18 cellular contexts compared by ENCODE assay signal in the genomic region with DNA sequence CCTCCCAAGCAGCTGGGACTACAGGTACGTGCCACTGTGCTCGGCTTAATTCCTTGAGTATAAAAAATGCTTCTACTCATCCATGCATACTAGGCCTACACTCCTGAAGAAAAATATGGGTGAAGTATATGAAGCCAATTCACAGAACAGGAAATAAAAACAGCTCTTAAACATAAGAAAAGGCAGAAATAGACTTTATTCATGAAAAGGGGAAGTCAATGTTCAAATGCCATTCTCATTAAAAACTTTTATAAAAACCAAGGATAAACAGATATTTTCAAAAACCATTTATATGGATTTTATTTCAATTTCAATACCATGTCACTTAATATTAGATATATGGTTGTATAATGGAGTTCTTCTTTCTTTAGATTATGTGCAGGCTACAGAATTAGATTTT. TPM values are rescaled to one million over a fixed set of nuclear protein-coding genes. Genes with fewer than 3 reads are reported as not detected.
A peak's percentile ranks its signal among the peaks of the same experiment; 100 is the strongest.
DNase-seq lines count a peak whose midpoint lies in the region; ATAC-seq, FAIRE-seq and TF ChIP-seq lines count a peak whose summit lies in the region.
"Had no signal": no experiment of that assay in that cellular context is flagged by ENCODE, and none has a peak within 500 bp of the region (broad histone marks: within the 10 kb centered on the region; RNA-seq: fewer than 3 reads in every experiment).

No MANE protein-coding gene starts in this region.

- no peak for FAIRE-seq in K562 (lab: Jason Lieb, UNC)
- FAIRE-seq: GM12878, RCC 7860 had no signal

- H4K20me1 ChIP-seq in BLaER1 (no peaks in the 10 kb centered on the region), K562 (replicated peaks; ENCODE audit: control insufficient read depth, insufficient read depth, low read length) (no peaks in the 10 kb centered on the region)

- no peak overlapping the region for H3K27ac ChIP-seq in BLaER1
- H3K27ac ChIP-seq in CD8-positive, alpha-beta memory T cell (ENCODE audit: low read depth, low read length): no peak overlapping the region
- no peak overlapping the region for H3K27ac ChIP-seq in K562 (ENCODE audit: extremely low read depth, low read depth, low read length)

- WGBS in K562 (ENCODE audit: insufficient coverage, low coverage, missing lambda C conversion rate): 50% methylated on average over 2 of the region's 2 CpGs

- no peak for ATAC-seq in K562
- no peak for ATAC-seq in activated T-cell treated with anti-CD3 and anti-CD28 coated beads, Interleukin-2, amount 50 U/mL, for 72 hours (replicated peaks in 1 of 2)
- ATAC-seq: GM12878, Right ventricle myocardium inferior had no signal

- POLR2A ChIA-PET in CD8-positive, alpha-beta memory T cell (lab: Charles Lee): no interaction called here
- POLR2A ChIA-PET in K562 (lab: Yijun Ruan, JAX): interaction anchor here (1.5 kb wide), 1 partner anchor 18 kb away, joined by 12 read pairs; the partner anchor contains the start of gene SERPINB9

- H3K27ac Mint-ChIP-seq in CD8-positive, alpha-beta memory T cell: peak overlapping the region in 5 of 8 donors; percentile 19 to 93 (median 64)
- H3K27ac Mint-ChIP-seq in activated T-cell treated with anti-CD3 and anti-CD28 coated beads, Interleukin-2, amount 50 U/mL, for 72 hours: no peak overlapping the region
- H3K27ac Mint-ChIP-seq: HFFc6 had no signal

- no peak for DNase-seq in CD8-positive, alpha-beta memory T cell
- DNase-seq in MV-4-11 (lab: John Stamatoyannopoulos, UW) (peak; percentile 15), K562 (ENCODE audit: extremely low read depth in 1 of 4, low spot score in 3 of 4) (no peak), occipital lobe (lab: John Stamatoyannopoulos, UW) (no peak), SIG-M5 treated with dmso at 0.1 percent for 504 hours (lab: John Stamatoyannopoulos, UW; ENCODE audit: unreplicated experiment) (no peak), NCI-H2029 treated with DMSO at 0.1 percent for 48 hours (lab: John Stamatoyannopoulos, UW) (no peak)
- no peak for DNase-seq in activated T-cell treated with anti-CD3 and anti-CD28 coated beads, Interleukin-2, amount 50 U/mL, for 72 hours
- DNase-seq: BE2C, COR-L47, H7, HFFc6, NCI-H1105, NCI-H2081 treated with DMSO at 0.1 percent for 48 hours had no signal

- H3K9me1 ChIP-seq in K562 (ENCODE audit: control insufficient read depth, insufficient read depth, low read length): no peaks in the 10 kb centered on the region

- H3K36me3 ChIP-seq in BLaER1 (peaks cover 7% of the 10 kb centered on the region), K562 (ENCODE audit: control insufficient read depth, insufficient read depth, low read length) (peaks cover 14% of the 10 kb centered on the region; the same call in 2 of the 3 replicates)
- peaks cover 2% of the 10 kb centered on the region for H3K36me3 ChIP-seq in CD8-positive, alpha-beta memory T cell (ENCODE audit: insufficient read depth, low read length)
- H3K36me3 ChIP-seq: BE2C had no signal

- H3K9me3 ChIP-seq in BLaER1: peaks cover 11% of the 10 kb centered on the region
- H3K9me3 ChIP-seq in CD8-positive, alpha-beta memory T cell (ENCODE audit: low read length): no peaks in the 10 kb centered on the region
- H3K9me3 ChIP-seq in K562 (replicated peaks; ENCODE audit: control insufficient read depth, insufficient read depth, low read depth, low read length): no peaks in the 10 kb centered on the region
- H3K9me3 ChIP-seq: BE2C had no signal

- H3K4me1 Mint-ChIP-seq in CD8-positive, alpha-beta memory T cell: peaks cover 53 to 78% (median 76%) of the 10 kb centered on the region in 3 donors
- H3K4me1 Mint-ChIP-seq in activated T-cell treated with anti-CD3 and anti-CD28 coated beads, Interleukin-2, amount 50 U/mL, for 72 hours (ENCODE audit: low read depth): peaks cover 40% of the 10 kb centered on the region

- no peak overlapping the region for H3K9ac ChIP-seq in BLaER1
- H3K9ac ChIP-seq in K562 (ENCODE audit: insufficient read depth in 1 of 2, low read depth in 2 of 2, low read length in 2 of 2): no peak overlapping the region

- CTCF ChIA-PET in CD8-positive, alpha-beta memory T cell (lab: Charles Lee): interaction anchor here (2.5 kb wide), 1 partner anchor 38 kb away, joined by 9 read pairs; no protein-coding TSS in a partner anchor
- CTCF ChIA-PET in K562 (lab: Yijun Ruan, JAX; ENCODE audit: low intra/inter-chr PET ratio): interaction anchor here (0.6 kb wide), 1 partner anchor 99 kb away, joined by 4 read pairs; no protein-coding TSS in a partner anchor

- no peaks in the 10 kb centered on the region for H3K9me3 Mint-ChIP-seq in CD8-positive, alpha-beta memory T cell
- H3K9me3 Mint-ChIP-seq in activated T-cell treated with anti-CD3 and anti-CD28 coated beads, Interleukin-2, amount 50 U/mL, for 72 hours: peaks cover 1% of the 10 kb centered on the region in 2 donors

- no peak for TF ChIP-seq EP300 in K562 (IDR thresholded peaks at IDR 0.05; ENCODE audit: low read length)

- intact Hi-C loops in K562 (cut with micrococcal nuclease): no loop called here

- no TSS peak for BruUV-seq in K562 (replicated peaks; lab: Mats Ljungman, UMichigan)

- H3K4me3 Mint-ChIP-seq in CD8-positive, alpha-beta memory T cell: no peak overlapping the region
- no peak overlapping the region for H3K4me3 Mint-ChIP-seq in activated T-cell treated with anti-CD3 and anti-CD28 coated beads, Interleukin-2, amount 50 U/mL, for 72 hours
- H3K4me3 Mint-ChIP-seq: HFFc6 had no signal

- H3K79me2 ChIP-seq in K562 (ENCODE audit: control insufficient read depth, insufficient read depth, low read length): no peaks in the 10 kb centered on the region

- H3K4me2 ChIP-seq in BLaER1: peak overlapping the region; percentile 31; the same call in 1 of the 2 replicates
- H3K4me2 ChIP-seq in K562 (ENCODE audit: insufficient read depth, low read length): no peak overlapping the region

- H3K27me3 ChIP-seq in BLaER1 (no peaks in the 10 kb centered on the region), K562 (ENCODE audit: control insufficient read depth in 2 of 2, insufficient read depth in 2 of 2, low read length in 2 of 2) (no peaks in the 10 kb centered on the region)
- no peaks in the 10 kb centered on the region for H3K27me3 ChIP-seq in CD8-positive, alpha-beta memory T cell (ENCODE audit: insufficient read depth, low read length, poor library complexity, severe bottlenecking)
- H3K27me3 ChIP-seq: BE2C had no signal

- H3K4me1 ChIP-seq in BLaER1: peaks cover 45% of the 10 kb centered on the region
- peaks cover 32% of the 10 kb centered on the region for H3K4me1 ChIP-seq in CD8-positive, alpha-beta memory T cell (ENCODE audit: insufficient read depth, low read length)
- H3K4me1 ChIP-seq in K562 (replicated peaks in 1 of 2; ENCODE audit: control insufficient read depth in 2 of 2, insufficient read depth in 2 of 2, low read length in 2 of 2): no peaks in the 10 kb centered on the region
- H3K4me1 ChIP-seq: BE2C had no signal

- no peak for TF ChIP-seq RAD21 in K562 (CRISPR knock-in tag; conservative IDR thresholded peaks at IDR 0.05 in 1 of 2, IDR thresholded peaks at IDR 0.05 in 1 of 2)

- peaks cover 5 to 33% (median 14%) of the 10 kb centered on the region in 3 donors for H3K36me3 Mint-ChIP-seq in CD8-positive, alpha-beta memory T cell
- H3K36me3 Mint-ChIP-seq in activated T-cell treated with anti-CD3 and anti-CD28 coated beads, Interleukin-2, amount 50 U/mL, for 72 hours (ENCODE audit: insufficient read depth in 2 of 2): peaks cover 11 to 21% of the 10 kb centered on the region in 2 donors

- H3K4me3 ChIP-seq in BLaER1 (no peak overlapping the region), K562 (no peak overlapping the region)
- no peak overlapping the region for H3K4me3 ChIP-seq in CD8-positive, alpha-beta memory T cell (ENCODE audit: low read length)
- H3K4me3 ChIP-seq: GM12878 had no signal

- no peak for TF ChIP-seq CTCF in K562 (IDR thresholded peaks at IDR 0.05 in 2 of 3, conservative IDR thresholded peaks at IDR 0.05 in 1 of 3; ENCODE audit: insufficient read depth in 2 of 3, low read depth in 1 of 3, low read length in 3 of 3)

- H2AFZ ChIP-seq in K562 (ENCODE audit: low read depth, low read length): no peak overlapping the region

- in situ Hi-C loops in K562 (cut with MboI): no loop called here

- H3K27me3 Mint-ChIP-seq in CD8-positive, alpha-beta memory T cell: no peaks in the 10 kb centered on the region
- H3K27me3 Mint-ChIP-seq in activated T-cell treated with anti-CD3 and anti-CD28 coated beads, Interleukin-2, amount 50 U/mL, for 72 hours (ENCODE audit: low read depth): no peaks in the 10 kb centered on the region

- TF ChIP-seq POLR2A in K562 (conservative IDR thresholded peaks at IDR 0.05): no peak

RNA-seq across cellular contexts. Expression of gene SERPINB9, which starts 18.3 kb away (rescaled TPM):
- total RNA-seq in CD8-positive, alpha-beta memory T cell: 10 to 100 TPM; 63.5 to 65.1 TPM
- polyA plus RNA-seq in CD8-positive, alpha-beta memory T cell: 42.3 TPM
- total RNA-seq in K562 (2011; cell fraction: chromatin; rRNA removed; ENCODE audit: low replicate concordance): 38.5 and 40.9 TPM in 2 replicates
- 25.5 and 30.9 TPM in 2 replicates for total RNA-seq in K562 (2011; cell fraction: nucleolus; rRNA removed)
- total RNA-seq in K562 (2011; cell fraction: nucleoplasm; rRNA removed): 39.8 and 60.8 TPM in 2 replicates
- total RNA-seq in K562 (2014; rRNA removed): 18.8 and 18.9 TPM in 2 replicates
- total RNA-seq in K562 (2014; rRNA removed; fragmentation: Illumina TruSeq; extraction: Trizol): 30.7 and 37.5 TPM in 2 replicates
- 18.4 and 21.5 TPM in 2 replicates for total RNA-seq in K562 (2015; rRNA removed; fragmentation: Illumina TruSeq; extraction: Trizol)
- total RNA-seq in K562 (2021): 31.7 and 37.0 TPM in 2 replicates
- 72.3 and 136 TPM in 2 replicates for polyA plus RNA-seq in K562 (2011; rRNA removed)
- polyA plus RNA-seq in K562 (2011; cell fraction: cytosol; rRNA removed): 68.2 and 93.0 TPM in 2 replicates
- polyA plus RNA-seq in K562 (2011; cell fraction: nucleus; rRNA removed): 24.3 and 46.3 TPM in 2 replicates
- polyA plus RNA-seq in K562 (2012): 21.2 and 35.3 TPM in 2 replicates
- polyA plus RNA-seq in K562 (2014; fragmentation: Illumina TruSeq; extraction: Trizol): 34.6 and 40.3 TPM in 2 replicates
- polyA plus RNA-seq in K562 (2014; fragmentation: Nextera tagmentation; extraction: Ambion mirVana): 10 to 100 TPM; 12.1 to 20.0 TPM
- 26.6 and 32.2 TPM in 2 replicates for polyA plus RNA-seq in K562 (2014; rRNA removed)
- polyA minus RNA-seq in K562 (2011; rRNA and poly(A)+ RNA removed): 75.4 and 149 TPM in 2 replicates
- 34.9 and 85.8 TPM in 2 replicates for polyA minus RNA-seq in K562 (2011; cell fraction: cytosol; rRNA and poly(A)+ RNA removed)
- 14.3 and 16.3 TPM in 2 replicates for polyA minus RNA-seq in K562 (2011; cell fraction: nucleus; rRNA and poly(A)+ RNA removed)
- 1.6 TPM for total RNA-seq in occipital lobe
- 10 to 100 TPM; 70.7 to 96.1 TPM for total RNA-seq in activated T-cell treated with anti-CD3 and anti-CD28 coated beads, Interleukin-2, amount 50 U/mL, for 72 hours
- total RNA-seq: A172 had no signal

RNA-seq across cellular contexts. Expression of gene SERPINB1, which starts 43.2 kb away (rescaled TPM):
- 10 to 100 TPM; 40.4 to 42.4 TPM for total RNA-seq in CD8-positive, alpha-beta memory T cell
- 103 TPM for polyA plus RNA-seq in CD8-positive, alpha-beta memory T cell
- total RNA-seq in K562 (2011; cell fraction: chromatin; rRNA removed; ENCODE audit: low replicate concordance): 11.1 and 19.1 TPM in 2 replicates
- total RNA-seq in K562 (2011; cell fraction: nucleolus; rRNA removed): 13.9 and 18.2 TPM in 2 replicates
- 16.9 and 26.9 TPM in 2 replicates for total RNA-seq in K562 (2011; cell fraction: nucleoplasm; rRNA removed)
- 36.7 and 41.2 TPM in 2 replicates for total RNA-seq in K562 (2014; rRNA removed)
- 49.3 and 62.5 TPM in 2 replicates for total RNA-seq in K562 (2014; rRNA removed; fragmentation: Illumina TruSeq; extraction: Trizol)
- 31.9 and 33.9 TPM in 2 replicates for total RNA-seq in K562 (2015; rRNA removed; fragmentation: Illumina TruSeq; extraction: Trizol)
- 45.6 and 46.5 TPM in 2 replicates for total RNA-seq in K562 (2021)
- 49.4 and 108 TPM in 2 replicates for polyA plus RNA-seq in K562 (2011; rRNA removed)
- 24.3 and 27.5 TPM in 2 replicates for polyA plus RNA-seq in K562 (2011; cell fraction: cytosol; rRNA removed)
- polyA plus RNA-seq in K562 (2011; cell fraction: nucleus; rRNA removed): 22.6 and 24.2 TPM in 2 replicates
- 44.7 and 93.0 TPM in 2 replicates for polyA plus RNA-seq in K562 (2012)
- 57.7 and 78.3 TPM in 2 replicates for polyA plus RNA-seq in K562 (2014; fragmentation: Illumina TruSeq; extraction: Trizol)
- polyA plus RNA-seq in K562 (2014; fragmentation: Nextera tagmentation; extraction: Ambion mirVana): 10 to 100 TPM; 63.8 to 68.7 TPM
- polyA plus RNA-seq in K562 (2014; rRNA removed): 61.9 and 66.9 TPM in 2 replicates
- 48.6 and 55.2 TPM in 2 replicates for polyA minus RNA-seq in K562 (2011; rRNA and poly(A)+ RNA removed)
- 25.9 and 43.6 TPM in 2 replicates for polyA minus RNA-seq in K562 (2011; cell fraction: cytosol; rRNA and poly(A)+ RNA removed)
- polyA minus RNA-seq in K562 (2011; cell fraction: nucleus; rRNA and poly(A)+ RNA removed): 20.3 and 22.5 TPM in 2 replicates
- total RNA-seq in occipital lobe: 2.3 TPM
- total RNA-seq in activated T-cell treated with anti-CD3 and anti-CD28 coated beads, Interleukin-2, amount 50 U/mL, for 72 hours: 100 to 1,000 TPM; 131 to 203 TPM
